9 cellular contexts compared by ENCODE assay signal in genomic region chr6:133286765-133287164, GRCh38. TPM values are rescaled to one million over a fixed set of nuclear protein-coding genes. Genes with fewer than 3 reads are reported as not detected.
DNase-seq lines count a peak whose midpoint lies in the region; ATAC-seq and TF ChIP-seq lines count a peak whose summit lies in the region.
"Had no signal": no experiment of that assay in that cellular context is flagged by ENCODE, and none has a peak within 500 bp of the region (broad histone marks: within the 10 kb centered on the region; RNA-seq: fewer than 3 reads in every experiment).

No MANE protein-coding gene starts in this region.

- no peaks in the 10 kb centered on the region for H3K4me1 Mint-ChIP-seq in glutamatergic neuron (ENCODE audit: low read depth, unreplicated experiment)
- H3K4me1 Mint-ChIP-seq: activated naive CD4-positive, alpha-beta T cell treated with anti-CD3 and anti-CD28 coated beads, Interleukin-2, amount 10 ng/mL, durations not matched to agents 7 days and 5 days had no signal

- no peak for TF ChIP-seq EP300 in stomach (IDR thresholded peaks at IDR 0.05)

- H3K9me3 ChIP-seq in mucosa of descending colon (no peaks in the 10 kb centered on the region), stomach (no peaks in the 10 kb centered on the region)

- intact Hi-C loops in mucosa of descending colon (cut with DNase I, micrococcal nuclease) = no loop called here
- intact Hi-C loops in stomach (cut with DNase I; ENCODE audit: low total_unique reads) = no loop called here

- H3K27me3 Mint-ChIP-seq in glutamatergic neuron (ENCODE audit: unreplicated experiment) = no peaks in the 10 kb centered on the region
- H3K27me3 Mint-ChIP-seq: activated naive CD4-positive, alpha-beta T cell treated with anti-CD3 and anti-CD28 coated beads, Interleukin-2, amount 10 ng/mL, durations not matched to agents 7 days and 5 days had no signal

- peaks cover 4% of the 10 kb centered on the region for H3K36me3 Mint-ChIP-seq in glutamatergic neuron (ENCODE audit: unreplicated experiment)
- H3K36me3 Mint-ChIP-seq: activated naive CD4-positive, alpha-beta T cell treated with anti-CD3 and anti-CD28 coated beads, Interleukin-2, amount 10 ng/mL, durations not matched to agents 7 days and 5 days had no signal

- ATAC-seq in GM19351 (IDR thresholded peaks at IDR 0.05; ENCODE audit: unreplicated experiment) = peak; percentile 60
- no peak for ATAC-seq in mucosa of descending colon

- no peak overlapping the region for H3K4me3 Mint-ChIP-seq in glutamatergic neuron (ENCODE audit: unreplicated experiment)
- H3K4me3 Mint-ChIP-seq: activated naive CD4-positive, alpha-beta T cell treated with anti-CD3 and anti-CD28 coated beads, Interleukin-2, amount 10 ng/mL, durations not matched to agents 7 days and 5 days had no signal

- no peak overlapping the region for H3K27ac Mint-ChIP-seq in glutamatergic neuron (ENCODE audit: unreplicated experiment)
- H3K27ac Mint-ChIP-seq: activated naive CD4-positive, alpha-beta T cell treated with anti-CD3 and anti-CD28 coated beads, Interleukin-2, amount 10 ng/mL, durations not matched to agents 7 days and 5 days had no signal

- WGBS in stomach, 5 donors = 0 to 48% (median 29%) methylated on average over 1 of the region's 1 CpG

- no peaks in the 10 kb centered on the region for H3K27me3 ChIP-seq in stomach

- H3K4me1 ChIP-seq in mucosa of descending colon (ENCODE audit: low read depth) = no peaks in the 10 kb centered on the region
- H3K4me1 ChIP-seq in stomach = peaks cover 0 to 15% (median 0%) of the 10 kb centered on the region in 4 donors

- peak; percentile 37 for TF ChIP-seq CTCF in glutamatergic neuron (IDR thresholded peaks at IDR 0.05; ENCODE audit: partially characterized antibody, unreplicated experiment)
- no peak for TF ChIP-seq CTCF in mucosa of descending colon (IDR thresholded peaks at IDR 0.05)
- no peak for TF ChIP-seq CTCF in stomach (IDR thresholded peaks at IDR 0.05)

- H3K9me3 Mint-ChIP-seq in glutamatergic neuron (ENCODE audit: unreplicated experiment) = peaks cover 2% of the 10 kb centered on the region
- H3K9me3 Mint-ChIP-seq: activated naive CD4-positive, alpha-beta T cell treated with anti-CD3 and anti-CD28 coated beads, Interleukin-2, amount 10 ng/mL, durations not matched to agents 7 days and 5 days had no signal

- no peak for TF ChIP-seq POLR2A in stomach (IDR thresholded peaks at IDR 0.05)

- no peak overlapping the region for H3K27ac ChIP-seq in stomach

- H3K4me3 ChIP-seq in mucosa of descending colon = no peak overlapping the region
- H3K4me3 ChIP-seq in stomach = no peak overlapping the region

- H3K36me3 ChIP-seq in mucosa of descending colon (ENCODE audit: low read depth) = no peaks in the 10 kb centered on the region
- H3K36me3 ChIP-seq in stomach = no peaks in the 10 kb centered on the region

- DNase-seq in AG08396 (ENCODE audit: low spot score) (peak; percentile 8), RPMI7951 (ENCODE audit: low read depth) (peak; percentile 2), glutamatergic neuron (no peak), mucosa of descending colon (no peak), activated gamma-delta T cell (lab: John Stamatoyannopoulos, UW) (no peak), kidney tubule cell (ENCODE audit: low spot score) (no peak), stomach (no peak)
- DNase-seq: activated naive CD4-positive, alpha-beta T cell treated with anti-CD3 and anti-CD28 coated beads, Interleukin-2, amount 10 ng/mL, durations not matched to agents 7 days and 5 days had no signal

RNA-seq across cellular contexts. Expression of gene EYA4, which starts 45.6 kb away (rescaled TPM):
- total RNA-seq in RPMI7951 (2014; rRNA removed; shearing (Covaris generic)) = not detected in 2 replicates
- total RNA-seq in glutamatergic neuron (ENCODE audit: unreplicated experiment) (not detected), mucosa of descending colon (under 1 TPM in 2 of 3 donors, not detected in 1; 0.41 to 0.66 TPM), stomach (10 to 100 TPM in 1 of 5 donors, 1 to 10 TPM in 2, under 1 TPM in 1, not detected in 1; 0.87 to 16.3 (median 2.8) TPM)
- under 1 TPM; 0.03 to 0.25 (median 0.15) TPM for polyA plus RNA-seq in stomach

Comparison
In these comparisons a context has a peak if more than half of its experiments do, and no peak if none do; other contexts are left out.
1. DNase-seq: peak in AG08396 (single experiment) and RPMI7951 (single experiment); none in glutamatergic neuron (single experiment), mucosa of descending colon (0 of 3), activated gamma-delta T cell (single experiment), kidney tubule cell (single experiment) and stomach (single experiment).